In genomic region chr20:48398506-48399449, GRCh38 we compare ENCODE assay signal across 1 cellular context.
TF ChIP-seq lines count a peak whose summit lies in the region.

No MANE protein-coding gene starts in this region.

TF ChIP-seq in HepG2, 621 proteins besides CTCF, POLR2A, EP300 and RAD21 (continued from another document and continues in another):
- TF ChIP-seq, protein P1, sequence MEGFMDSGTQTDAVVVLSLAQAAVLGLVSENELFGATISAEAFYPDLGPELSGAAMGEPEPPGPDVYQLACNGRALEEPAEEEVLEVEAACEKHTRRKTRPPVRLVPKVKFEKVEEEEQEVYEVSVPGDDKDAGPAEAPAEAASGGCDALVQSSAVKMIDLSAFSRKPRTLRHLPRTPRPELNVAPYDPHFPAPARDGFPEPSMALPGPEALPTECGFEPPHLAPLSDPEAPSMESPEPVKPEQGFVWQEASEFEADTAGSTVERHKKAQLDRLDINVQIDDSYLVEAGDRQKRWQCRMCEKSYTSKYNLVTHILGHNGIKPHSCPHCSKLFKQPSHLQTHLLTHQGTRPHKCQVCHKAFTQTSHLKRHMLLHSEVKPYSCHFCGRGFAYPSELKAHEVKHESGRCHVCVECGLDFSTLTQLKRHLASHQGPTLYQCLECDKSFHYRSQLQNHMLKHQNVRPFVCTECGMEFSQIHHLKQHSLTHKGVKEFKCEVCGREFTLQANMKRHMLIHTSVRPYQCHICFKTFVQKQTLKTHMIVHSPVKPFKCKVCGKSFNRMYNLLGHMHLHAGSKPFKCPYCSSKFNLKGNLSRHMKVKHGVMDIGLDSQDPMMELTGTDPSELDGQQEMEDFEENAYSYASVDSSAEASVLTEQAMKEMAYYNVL (CRISPR knock-in tag; IDR thresholded peaks at IDR 0.05; ENCODE audit: borderline replicate concordance), result peak; percentile 30; the same call in 1 of the 2 replicates
- TF ChIP-seq PHF5A (CRISPR knock-in tag; IDR thresholded peaks at IDR 0.05; ENCODE audit: low read depth, unreplicated experiment) (no peak), ZNF614 (CRISPR knock-in tag; IDR thresholded peaks at IDR 0.05; ENCODE audit: borderline replicate concordance) (no peak), ZNF574 (CRISPR knock-in tag; IDR thresholded peaks at IDR 0.05) (peak; percentile 48; the same call in 1 of the 2 replicates), NR2F6 (IDR thresholded peaks at IDR 0.05) (peak; percentile 83), NR2F6 (CRISPR knock-in tag; IDR thresholded peaks at IDR 0.05) (peak; percentile 64; the same call in 1 of the 2 replicates), ZNF441 (CRISPR knock-in tag; IDR thresholded peaks at IDR 0.05; ENCODE audit: borderline replicate concordance) (0 out of 2 replicates have a peak, but pooled peaks have one; percentile 52), ZNF619 (CRISPR knock-in tag; IDR thresholded peaks at IDR 0.05) (no peak), YEATS4 (CRISPR knock-in tag; IDR thresholded peaks at IDR 0.05; ENCODE audit: borderline replicate concordance) (peak; percentile 45; the same call in 1 of the 2 replicates), ZNF546 (CRISPR knock-in tag; conservative IDR thresholded peaks at IDR 0.05) (0 out of 2 replicates have a peak, but pooled peaks have one; percentile 27), FOXK1 (CRISPR knock-in tag; IDR thresholded peaks at IDR 0.05; ENCODE audit: borderline replicate concordance, low read depth) (0 out of 2 replicates have a peak, but pooled peaks have one; percentile 35), ZMAT3 (CRISPR knock-in tag; conservative IDR thresholded peaks at IDR 0.05) (no peak), ZBTB3 (CRISPR knock-in tag; IDR thresholded peaks at IDR 0.05; ENCODE audit: borderline replicate concordance, low read depth) (no peak), NAIF1 (CRISPR knock-in tag; IDR thresholded peaks at IDR 0.05; ENCODE audit: borderline replicate concordance) (peak; percentile 23; the same call in 1 of the 2 replicates), MED1 (CRISPR knock-in tag; IDR thresholded peaks at IDR 0.05) (peak; percentile 58; the same call in 1 of the 2 replicates), ZNF563 (CRISPR knock-in tag; IDR thresholded peaks at IDR 0.05) (0 out of 2 replicates have a peak, but pooled peaks have one; percentile 36), TSC22D2 (CRISPR knock-in tag; IDR thresholded peaks at IDR 0.05; ENCODE audit: borderline replicate concordance) (peak; percentile 69; the same call in 1 of the 2 replicates), TERF1 (CRISPR knock-in tag; IDR thresholded peaks at IDR 0.05) (no peak), TEAD3 (CRISPR knock-in tag; optimal IDR thresholded peaks at IDR 0.05; ENCODE audit: borderline replicate concordance) (peak; percentile 21), GFI1 (CRISPR knock-in tag; IDR thresholded peaks at IDR 0.05; ENCODE audit: borderline replicate concordance) (peak; percentile 18; the same call in 1 of the 2 replicates), SSRP1 (CRISPR knock-in tag; IDR thresholded peaks at IDR 0.05) (no peak), ZC3H4 (CRISPR knock-in tag; IDR thresholded peaks at IDR 0.05; ENCODE audit: borderline replicate concordance) (no peak), RARA (CRISPR knock-in tag; IDR thresholded peaks at IDR 0.05) (no peak; the same call in 1 of the 2 replicates), ZNF331 (CRISPR knock-in tag; IDR thresholded peaks at IDR 0.05) (peak; percentile 20; the same call in 1 of the 2 replicates), ZFP91 (CRISPR knock-in tag; IDR thresholded peaks at IDR 0.05; ENCODE audit: borderline replicate concordance) (peak; percentile 41; the same call in 1 of the 2 replicates), ZNF781 (CRISPR knock-in tag; IDR thresholded peaks at IDR 0.05; ENCODE audit: borderline replicate concordance, not compliant biosample characterization) (no peak), NONO (IDR thresholded peaks at IDR 0.05) (no peak), NONO (CRISPR knock-in tag; conservative IDR thresholded peaks at IDR 0.05) (peak; percentile 77), ZNF124 (CRISPR knock-in tag; IDR thresholded peaks at IDR 0.05) (no peak; the same call in 1 of the 2 replicates), KDM2A (CRISPR knock-in tag; IDR thresholded peaks at IDR 0.05; ENCODE audit: borderline replicate concordance, low read depth) (no peak), FOXJ3 (CRISPR knock-in tag; IDR thresholded peaks at IDR 0.05; ENCODE audit: borderline replicate concordance) (peak; percentile 86), SP4 (CRISPR knock-in tag; IDR thresholded peaks at IDR 0.05) (no peak), RXRA (CRISPR knock-in tag; IDR thresholded peaks at IDR 0.05) (no peak), XRCC5 (optimal IDR thresholded peaks at IDR 0.05; ENCODE audit: low read length) (peak; percentile 57), REPIN1 (CRISPR knock-in tag; IDR thresholded peaks at IDR 0.05; ENCODE audit: borderline replicate concordance, low read depth) (0 out of 2 replicates have a peak, but pooled peaks have one; percentile 77), JUNB (CRISPR knock-in tag; IDR thresholded peaks at IDR 0.05; ENCODE audit: borderline replicate concordance) (no peak), BRCA1 (CRISPR knock-in tag; IDR thresholded peaks at IDR 0.05) (peak; percentile 62; the same call in 1 of the 2 replicates), CBX1 (IDR thresholded peaks at IDR 0.05; ENCODE audit: low read depth) (no peak), ZNF121 (CRISPR knock-in tag; IDR thresholded peaks at IDR 0.05) (no peak), TBX2 (CRISPR knock-in tag; IDR thresholded peaks at IDR 0.05; ENCODE audit: borderline replicate concordance) (peak; percentile 85), JARID2 (CRISPR knock-in tag; IDR thresholded peaks at IDR 0.05; ENCODE audit: insufficient replicate concordance) (no peak), ZNF547 (CRISPR knock-in tag; IDR thresholded peaks at IDR 0.05) (no peak; the same call in 1 of the 2 replicates), POGK (CRISPR knock-in tag; conservative IDR thresholded peaks at IDR 0.05) (no peak), ATRX (CRISPR knock-in tag; IDR thresholded peaks at IDR 0.05; ENCODE audit: borderline replicate concordance) (no peak)
- TF ChIP-seq, protein P2, sequence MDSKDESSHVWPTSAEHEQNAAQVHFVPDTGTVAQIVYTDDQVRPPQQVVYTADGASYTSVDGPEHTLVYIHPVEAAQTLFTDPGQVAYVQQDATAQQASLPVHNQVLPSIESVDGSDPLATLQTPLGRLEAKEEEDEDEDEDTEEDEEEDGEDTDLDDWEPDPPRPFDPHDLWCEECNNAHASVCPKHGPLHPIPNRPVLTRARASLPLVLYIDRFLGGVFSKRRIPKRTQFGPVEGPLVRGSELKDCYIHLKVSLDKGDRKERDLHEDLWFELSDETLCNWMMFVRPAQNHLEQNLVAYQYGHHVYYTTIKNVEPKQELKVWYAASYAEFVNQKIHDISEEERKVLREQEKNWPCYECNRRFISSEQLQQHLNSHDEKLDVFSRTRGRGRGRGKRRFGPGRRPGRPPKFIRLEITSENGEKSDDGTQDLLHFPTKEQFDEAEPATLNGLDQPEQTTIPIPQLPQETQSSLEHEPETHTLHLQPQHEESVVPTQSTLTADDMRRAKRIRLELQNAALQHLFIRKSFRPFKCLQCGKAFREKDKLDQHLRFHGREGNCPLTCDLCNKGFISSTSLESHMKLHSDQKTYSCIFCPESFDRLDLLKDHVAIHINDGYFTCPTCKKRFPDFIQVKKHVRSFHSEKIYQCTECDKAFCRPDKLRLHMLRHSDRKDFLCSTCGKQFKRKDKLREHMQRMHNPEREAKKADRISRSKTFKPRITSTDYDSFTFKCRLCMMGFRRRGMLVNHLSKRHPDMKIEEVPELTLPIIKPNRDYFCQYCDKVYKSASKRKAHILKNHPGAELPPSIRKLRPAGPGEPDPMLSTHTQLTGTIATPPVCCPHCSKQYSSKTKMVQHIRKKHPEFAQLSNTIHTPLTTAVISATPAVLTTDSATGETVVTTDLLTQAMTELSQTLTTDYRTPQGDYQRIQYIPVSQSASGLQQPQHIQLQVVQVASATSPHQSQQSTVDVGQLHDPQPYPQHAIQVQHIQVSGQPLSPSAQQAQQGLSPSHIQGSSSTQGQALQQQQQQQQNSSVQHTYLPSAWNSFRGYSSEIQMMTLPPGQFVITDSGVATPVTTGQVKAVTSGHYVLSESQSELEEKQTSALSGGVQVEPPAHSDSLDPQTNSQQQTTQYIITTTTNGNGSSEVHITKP (CRISPR knock-in tag; IDR thresholded peaks at IDR 0.05; ENCODE audit: low read depth), result peak; percentile 79; the same call in 1 of the 2 replicates
- TF ChIP-seq, protein P3, sequence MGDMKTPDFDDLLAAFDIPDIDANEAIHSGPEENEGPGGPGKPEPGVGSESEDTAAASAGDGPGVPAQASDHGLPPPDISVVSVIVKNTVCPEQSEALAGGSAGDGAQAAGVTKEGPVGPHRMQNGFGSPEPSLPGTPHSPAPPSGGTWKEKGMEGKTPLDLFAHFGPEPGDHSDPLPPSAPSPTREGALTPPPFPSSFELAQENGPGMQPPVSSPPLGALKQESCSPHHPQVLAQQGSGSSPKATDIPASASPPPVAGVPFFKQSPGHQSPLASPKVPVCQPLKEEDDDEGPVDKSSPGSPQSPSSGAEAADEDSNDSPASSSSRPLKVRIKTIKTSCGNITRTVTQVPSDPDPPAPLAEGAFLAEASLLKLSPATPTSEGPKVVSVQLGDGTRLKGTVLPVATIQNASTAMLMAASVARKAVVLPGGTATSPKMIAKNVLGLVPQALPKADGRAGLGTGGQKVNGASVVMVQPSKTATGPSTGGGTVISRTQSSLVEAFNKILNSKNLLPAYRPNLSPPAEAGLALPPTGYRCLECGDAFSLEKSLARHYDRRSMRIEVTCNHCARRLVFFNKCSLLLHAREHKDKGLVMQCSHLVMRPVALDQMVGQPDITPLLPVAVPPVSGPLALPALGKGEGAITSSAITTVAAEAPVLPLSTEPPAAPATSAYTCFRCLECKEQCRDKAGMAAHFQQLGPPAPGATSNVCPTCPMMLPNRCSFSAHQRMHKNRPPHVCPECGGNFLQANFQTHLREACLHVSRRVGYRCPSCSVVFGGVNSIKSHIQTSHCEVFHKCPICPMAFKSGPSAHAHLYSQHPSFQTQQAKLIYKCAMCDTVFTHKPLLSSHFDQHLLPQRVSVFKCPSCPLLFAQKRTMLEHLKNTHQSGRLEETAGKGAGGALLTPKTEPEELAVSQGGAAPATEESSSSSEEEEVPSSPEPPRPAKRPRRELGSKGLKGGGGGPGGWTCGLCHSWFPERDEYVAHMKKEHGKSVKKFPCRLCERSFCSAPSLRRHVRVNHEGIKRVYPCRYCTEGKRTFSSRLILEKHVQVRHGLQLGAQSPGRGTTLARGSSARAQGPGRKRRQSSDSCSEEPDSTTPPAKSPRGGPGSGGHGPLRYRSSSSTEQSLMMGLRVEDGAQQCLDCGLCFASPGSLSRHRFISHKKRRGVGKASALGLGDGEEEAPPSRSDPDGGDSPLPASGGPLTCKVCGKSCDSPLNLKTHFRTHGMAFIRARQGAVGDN (CRISPR knock-in tag; IDR thresholded peaks at IDR 0.05), result peak; percentile 70
